In genomic region chr1:147089457-147089856, GRCh38 we compare ENCODE assay signal across 2 cellular contexts.
TF ChIP-seq lines count a peak whose summit lies in the region.

No MANE protein-coding gene starts in this region.

TF ChIP-seq in GM23338, 12 proteins besides CTCF, POLR2A, EP300 and RAD21:
- TF ChIP-seq ZNF462 (CRISPR knock-in tag; IDR thresholded peaks at IDR 0.05): no peak
- no peak for TF ChIP-seq ETS1 (IDR thresholded peaks at IDR 0.05)
- TF ChIP-seq EZH2phosphoT487 (IDR thresholded peaks at IDR 0.05; ENCODE audit: unreplicated experiment): no peak
- TF ChIP-seq JUNB (IDR thresholded peaks at IDR 0.05; ENCODE audit: unreplicated experiment): no peak
- no peak for TF ChIP-seq ZNF114 (CRISPR knock-in tag; IDR thresholded peaks at IDR 0.05)
- TF ChIP-seq POLR2AphosphoS5 (IDR thresholded peaks at IDR 0.05; ENCODE audit: low read depth): no peak
- TF ChIP-seq STAT1 (IDR thresholded peaks at IDR 0.05; ENCODE audit: unreplicated experiment): no peak
- no peak for TF ChIP-seq NANOG (IDR thresholded peaks at IDR 0.05; ENCODE audit: borderline replicate concordance)
- TF ChIP-seq REST (IDR thresholded peaks at IDR 0.05; ENCODE audit: unreplicated experiment): no peak
- TF ChIP-seq EZH2 (IDR thresholded peaks at IDR 0.05; ENCODE audit: low read depth, unreplicated experiment): no peak
- no peak for TF ChIP-seq CREB1 (CRISPR knock-in tag; IDR thresholded peaks at IDR 0.05; ENCODE audit: low read depth)
- TF ChIP-seq ZNF331 (CRISPR knock-in tag; IDR thresholded peaks at IDR 0.05; ENCODE audit: low read depth): no peak

TF ChIP-seq in WTC11, 78 proteins besides CTCF, POLR2A, EP300 and RAD21 (continued from another document):
- TF ChIP-seq ZNF512 (CRISPR knock-in tag; IDR thresholded peaks at IDR 0.05; ENCODE audit: borderline replicate concordance) (no peak), ESRRA (CRISPR knock-in tag; IDR thresholded peaks at IDR 0.05; ENCODE audit: borderline replicate concordance) (no peak), RELA (CRISPR knock-in tag; IDR thresholded peaks at IDR 0.05; ENCODE audit: borderline replicate concordance) (no peak), ZNF671 (CRISPR knock-in tag; IDR thresholded peaks at IDR 0.05) (no peak), NFATC4 (CRISPR knock-in tag; IDR thresholded peaks at IDR 0.05) (no peak), ZMAT4 (CRISPR knock-in tag; IDR thresholded peaks at IDR 0.05) (no peak), ZNF263 (CRISPR knock-in tag; IDR thresholded peaks at IDR 0.05; ENCODE audit: low read depth) (no peak), JUN (CRISPR knock-in tag; IDR thresholded peaks at IDR 0.05) (no peak), EMX1 (CRISPR knock-in tag; IDR thresholded peaks at IDR 0.05) (no peak), CREM (CRISPR knock-in tag; IDR thresholded peaks at IDR 0.05) (no peak), ZNF396 (CRISPR knock-in tag; IDR thresholded peaks at IDR 0.05; ENCODE audit: borderline replicate concordance) (no peak), TP53 (CRISPR knock-in tag; IDR thresholded peaks at IDR 0.05) (no peak), USF2 (CRISPR knock-in tag; IDR thresholded peaks at IDR 0.05) (no peak), CDX4 (CRISPR knock-in tag; IDR thresholded peaks at IDR 0.05; ENCODE audit: borderline replicate concordance) (no peak), ZNF532 (CRISPR knock-in tag; IDR thresholded peaks at IDR 0.05; ENCODE audit: borderline replicate concordance) (no peak)
